In the genomic region with DNA sequence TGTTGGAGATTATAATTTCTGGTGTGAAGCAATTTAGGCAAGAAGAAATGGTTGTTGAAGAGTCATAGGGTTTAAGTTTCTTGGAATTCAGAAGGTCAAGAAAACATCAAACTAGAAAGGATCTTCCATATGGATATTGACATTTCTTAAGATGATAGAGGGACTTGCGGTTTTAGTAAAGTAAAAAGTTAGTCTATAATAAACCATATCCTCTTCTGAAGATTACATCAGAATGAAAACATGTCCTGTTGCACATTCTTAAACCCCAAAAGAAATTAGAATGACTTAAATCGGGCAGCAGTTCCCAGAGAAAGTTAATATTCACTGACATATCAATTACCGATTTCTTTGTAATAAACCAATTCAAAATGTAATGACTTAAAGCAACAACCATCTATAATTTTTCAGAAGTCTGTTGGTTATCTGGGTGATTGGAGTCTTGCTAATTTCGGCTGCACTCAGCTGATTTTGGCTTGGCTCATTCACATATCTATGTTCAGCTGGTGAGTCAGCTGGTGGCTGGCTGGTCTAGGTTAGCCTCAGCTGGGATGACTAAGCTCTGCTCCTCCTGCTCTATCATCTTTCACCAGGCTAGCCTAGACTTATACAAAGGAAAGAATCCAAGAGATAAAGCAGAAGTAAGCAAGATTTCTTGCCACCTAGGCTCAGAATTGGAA, we compare ENCODE assay signal across 2 cellular contexts.
TF ChIP-seq lines count a peak whose summit lies in the region.

No MANE protein-coding gene starts in this region.

TF ChIP-seq in GM12878, 131 proteins besides CTCF, POLR2A, EP300 and RAD21:
- TF ChIP-seq CEBPB (IDR thresholded peaks at IDR 0.05; ENCODE audit: borderline replicate concordance in 1 of 2, low read depth in 2 of 2, low read length in 2 of 2) = no peak
- TF ChIP-seq, protein P1, sequence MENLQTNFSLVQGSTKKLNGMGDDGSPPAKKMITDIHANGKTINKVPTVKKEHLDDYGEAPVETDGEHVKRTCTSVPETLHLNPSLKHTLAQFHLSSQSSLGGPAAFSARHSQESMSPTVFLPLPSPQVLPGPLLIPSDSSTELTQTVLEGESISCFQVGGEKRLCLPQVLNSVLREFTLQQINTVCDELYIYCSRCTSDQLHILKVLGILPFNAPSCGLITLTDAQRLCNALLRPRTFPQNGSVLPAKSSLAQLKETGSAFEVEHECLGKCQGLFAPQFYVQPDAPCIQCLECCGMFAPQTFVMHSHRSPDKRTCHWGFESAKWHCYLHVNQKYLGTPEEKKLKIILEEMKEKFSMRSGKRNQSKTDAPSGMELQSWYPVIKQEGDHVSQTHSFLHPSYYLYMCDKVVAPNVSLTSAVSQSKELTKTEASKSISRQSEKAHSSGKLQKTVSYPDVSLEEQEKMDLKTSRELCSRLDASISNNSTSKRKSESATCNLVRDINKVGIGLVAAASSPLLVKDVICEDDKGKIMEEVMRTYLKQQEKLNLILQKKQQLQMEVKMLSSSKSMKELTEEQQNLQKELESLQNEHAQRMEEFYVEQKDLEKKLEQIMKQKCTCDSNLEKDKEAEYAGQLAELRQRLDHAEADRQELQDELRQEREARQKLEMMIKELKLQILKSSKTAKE (IDR thresholded peaks at IDR 0.05; ENCODE audit: low read depth, poor library complexity, severe bottlenecking) = no peak

TF ChIP-seq in WTC11, 78 proteins besides CTCF, POLR2A, EP300 and RAD21 (continued from another document):
- TF ChIP-seq, protein P2, sequence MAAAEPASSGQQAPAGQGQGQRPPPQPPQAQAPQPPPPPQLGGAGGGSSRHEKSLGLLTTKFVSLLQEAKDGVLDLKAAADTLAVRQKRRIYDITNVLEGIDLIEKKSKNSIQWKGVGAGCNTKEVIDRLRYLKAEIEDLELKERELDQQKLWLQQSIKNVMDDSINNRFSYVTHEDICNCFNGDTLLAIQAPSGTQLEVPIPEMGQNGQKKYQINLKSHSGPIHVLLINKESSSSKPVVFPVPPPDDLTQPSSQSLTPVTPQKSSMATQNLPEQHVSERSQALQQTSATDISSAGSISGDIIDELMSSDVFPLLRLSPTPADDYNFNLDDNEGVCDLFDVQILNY (CRISPR knock-in tag; IDR thresholded peaks at IDR 0.05) = no peak
- TF ChIP-seq ZNF423 (CRISPR knock-in tag; IDR thresholded peaks at IDR 0.05) (no peak), EMX1 (CRISPR knock-in tag; IDR thresholded peaks at IDR 0.05) (no peak), NFE2L1 (CRISPR knock-in tag; IDR thresholded peaks at IDR 0.05) (no peak), IRF2 (CRISPR knock-in tag; IDR thresholded peaks at IDR 0.05; ENCODE audit: borderline replicate concordance, low read depth) (no peak), ZNF317 (CRISPR knock-in tag; IDR thresholded peaks at IDR 0.05; ENCODE audit: borderline replicate concordance, low read depth) (no peak), MXD4 (CRISPR knock-in tag; IDR thresholded peaks at IDR 0.05; ENCODE audit: borderline replicate concordance) (no peak), ZNF121 (CRISPR knock-in tag; IDR thresholded peaks at IDR 0.05) (no peak), CREM (CRISPR knock-in tag; IDR thresholded peaks at IDR 0.05) (no peak), MYBL2 (CRISPR knock-in tag; IDR thresholded peaks at IDR 0.05) (no peak)
- TF ChIP-seq, protein P3, sequence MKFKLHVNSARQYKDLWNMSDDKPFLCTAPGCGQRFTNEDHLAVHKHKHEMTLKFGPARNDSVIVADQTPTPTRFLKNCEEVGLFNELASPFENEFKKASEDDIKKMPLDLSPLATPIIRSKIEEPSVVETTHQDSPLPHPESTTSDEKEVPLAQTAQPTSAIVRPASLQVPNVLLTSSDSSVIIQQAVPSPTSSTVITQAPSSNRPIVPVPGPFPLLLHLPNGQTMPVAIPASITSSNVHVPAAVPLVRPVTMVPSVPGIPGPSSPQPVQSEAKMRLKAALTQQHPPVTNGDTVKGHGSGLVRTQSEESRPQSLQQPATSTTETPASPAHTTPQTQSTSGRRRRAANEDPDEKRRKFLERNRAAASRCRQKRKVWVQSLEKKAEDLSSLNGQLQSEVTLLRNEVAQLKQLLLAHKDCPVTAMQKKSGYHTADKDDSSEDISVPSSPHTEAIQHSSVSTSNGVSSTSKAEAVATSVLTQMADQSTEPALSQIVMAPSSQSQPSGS (CRISPR knock-in tag; IDR thresholded peaks at IDR 0.05; ENCODE audit: borderline replicate concordance, low read depth) = no peak
- TF ChIP-seq, protein P4, sequence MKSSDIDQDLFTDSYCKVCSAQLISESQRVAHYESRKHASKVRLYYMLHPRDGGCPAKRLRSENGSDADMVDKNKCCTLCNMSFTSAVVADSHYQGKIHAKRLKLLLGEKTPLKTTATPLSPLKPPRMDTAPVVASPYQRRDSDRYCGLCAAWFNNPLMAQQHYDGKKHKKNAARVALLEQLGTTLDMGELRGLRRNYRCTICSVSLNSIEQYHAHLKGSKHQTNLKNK (CRISPR knock-in tag; IDR thresholded peaks at IDR 0.05) = no peak
- TF ChIP-seq, protein P5, sequence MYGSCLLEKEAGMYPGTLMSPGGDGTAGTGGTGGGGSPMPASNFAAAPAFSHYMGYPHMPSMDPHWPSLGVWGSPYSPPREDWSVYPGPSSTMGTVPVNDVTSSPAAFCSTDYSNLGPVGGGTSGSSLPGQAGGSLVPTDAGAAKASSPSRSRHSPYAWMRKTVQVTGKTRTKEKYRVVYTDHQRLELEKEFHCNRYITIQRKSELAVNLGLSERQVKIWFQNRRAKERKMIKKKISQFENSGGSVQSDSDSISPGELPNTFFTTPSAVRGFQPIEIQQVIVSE (CRISPR knock-in tag; IDR thresholded peaks at IDR 0.05; ENCODE audit: borderline replicate concordance) = no peak
- TF ChIP-seq, protein P6, sequence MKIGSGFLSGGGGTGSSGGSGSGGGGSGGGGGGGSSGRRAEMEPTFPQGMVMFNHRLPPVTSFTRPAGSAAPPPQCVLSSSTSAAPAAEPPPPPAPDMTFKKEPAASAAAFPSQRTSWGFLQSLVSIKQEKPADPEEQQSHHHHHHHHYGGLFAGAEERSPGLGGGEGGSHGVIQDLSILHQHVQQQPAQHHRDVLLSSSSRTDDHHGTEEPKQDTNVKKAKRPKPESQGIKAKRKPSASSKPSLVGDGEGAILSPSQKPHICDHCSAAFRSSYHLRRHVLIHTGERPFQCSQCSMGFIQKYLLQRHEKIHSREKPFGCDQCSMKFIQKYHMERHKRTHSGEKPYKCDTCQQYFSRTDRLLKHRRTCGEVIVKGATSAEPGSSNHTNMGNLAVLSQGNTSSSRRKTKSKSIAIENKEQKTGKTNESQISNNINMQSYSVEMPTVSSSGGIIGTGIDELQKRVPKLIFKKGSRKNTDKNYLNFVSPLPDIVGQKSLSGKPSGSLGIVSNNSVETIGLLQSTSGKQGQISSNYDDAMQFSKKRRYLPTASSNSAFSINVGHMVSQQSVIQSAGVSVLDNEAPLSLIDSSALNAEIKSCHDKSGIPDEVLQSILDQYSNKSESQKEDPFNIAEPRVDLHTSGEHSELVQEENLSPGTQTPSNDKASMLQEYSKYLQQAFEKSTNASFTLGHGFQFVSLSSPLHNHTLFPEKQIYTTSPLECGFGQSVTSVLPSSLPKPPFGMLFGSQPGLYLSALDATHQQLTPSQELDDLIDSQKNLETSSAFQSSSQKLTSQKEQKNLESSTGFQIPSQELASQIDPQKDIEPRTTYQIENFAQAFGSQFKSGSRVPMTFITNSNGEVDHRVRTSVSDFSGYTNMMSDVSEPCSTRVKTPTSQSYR (CRISPR knock-in tag; IDR thresholded peaks at IDR 0.05) = no peak
- TF ChIP-seq, protein P7, sequence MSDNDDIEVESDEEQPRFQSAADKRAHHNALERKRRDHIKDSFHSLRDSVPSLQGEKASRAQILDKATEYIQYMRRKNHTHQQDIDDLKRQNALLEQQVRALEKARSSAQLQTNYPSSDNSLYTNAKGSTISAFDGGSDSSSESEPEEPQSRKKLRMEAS (CRISPR knock-in tag; IDR thresholded peaks at IDR 0.05) = no peak
- TF ChIP-seq, protein P8, sequence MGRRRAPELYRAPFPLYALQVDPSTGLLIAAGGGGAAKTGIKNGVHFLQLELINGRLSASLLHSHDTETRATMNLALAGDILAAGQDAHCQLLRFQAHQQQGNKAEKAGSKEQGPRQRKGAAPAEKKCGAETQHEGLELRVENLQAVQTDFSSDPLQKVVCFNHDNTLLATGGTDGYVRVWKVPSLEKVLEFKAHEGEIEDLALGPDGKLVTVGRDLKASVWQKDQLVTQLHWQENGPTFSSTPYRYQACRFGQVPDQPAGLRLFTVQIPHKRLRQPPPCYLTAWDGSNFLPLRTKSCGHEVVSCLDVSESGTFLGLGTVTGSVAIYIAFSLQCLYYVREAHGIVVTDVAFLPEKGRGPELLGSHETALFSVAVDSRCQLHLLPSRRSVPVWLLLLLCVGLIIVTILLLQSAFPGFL (CRISPR knock-in tag; IDR thresholded peaks at IDR 0.05; ENCODE audit: borderline replicate concordance) = no peak
- TF ChIP-seq, protein P9, sequence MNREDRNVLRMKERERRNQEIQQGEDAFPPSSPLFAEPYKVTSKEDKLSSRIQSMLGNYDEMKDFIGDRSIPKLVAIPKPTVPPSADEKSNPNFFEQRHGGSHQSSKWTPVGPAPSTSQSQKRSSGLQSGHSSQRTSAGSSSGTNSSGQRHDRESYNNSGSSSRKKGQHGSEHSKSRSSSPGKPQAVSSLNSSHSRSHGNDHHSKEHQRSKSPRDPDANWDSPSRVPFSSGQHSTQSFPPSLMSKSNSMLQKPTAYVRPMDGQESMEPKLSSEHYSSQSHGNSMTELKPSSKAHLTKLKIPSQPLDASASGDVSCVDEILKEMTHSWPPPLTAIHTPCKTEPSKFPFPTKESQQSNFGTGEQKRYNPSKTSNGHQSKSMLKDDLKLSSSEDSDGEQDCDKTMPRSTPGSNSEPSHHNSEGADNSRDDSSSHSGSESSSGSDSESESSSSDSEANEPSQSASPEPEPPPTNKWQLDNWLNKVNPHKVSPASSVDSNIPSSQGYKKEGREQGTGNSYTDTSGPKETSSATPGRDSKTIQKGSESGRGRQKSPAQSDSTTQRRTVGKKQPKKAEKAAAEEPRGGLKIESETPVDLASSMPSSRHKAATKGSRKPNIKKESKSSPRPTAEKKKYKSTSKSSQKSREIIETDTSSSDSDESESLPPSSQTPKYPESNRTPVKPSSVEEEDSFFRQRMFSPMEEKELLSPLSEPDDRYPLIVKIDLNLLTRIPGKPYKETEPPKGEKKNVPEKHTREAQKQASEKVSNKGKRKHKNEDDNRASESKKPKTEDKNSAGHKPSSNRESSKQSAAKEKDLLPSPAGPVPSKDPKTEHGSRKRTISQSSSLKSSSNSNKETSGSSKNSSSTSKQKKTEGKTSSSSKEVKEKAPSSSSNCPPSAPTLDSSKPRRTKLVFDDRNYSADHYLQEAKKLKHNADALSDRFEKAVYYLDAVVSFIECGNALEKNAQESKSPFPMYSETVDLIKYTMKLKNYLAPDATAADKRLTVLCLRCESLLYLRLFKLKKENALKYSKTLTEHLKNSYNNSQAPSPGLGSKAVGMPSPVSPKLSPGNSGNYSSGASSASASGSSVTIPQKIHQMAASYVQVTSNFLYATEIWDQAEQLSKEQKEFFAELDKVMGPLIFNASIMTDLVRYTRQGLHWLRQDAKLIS (CRISPR knock-in tag; IDR thresholded peaks at IDR 0.05; ENCODE audit: borderline replicate concordance) = no peak
